25 cellular contexts compared by ENCODE assay signal in genomic region chr4:8612646-8613045, GRCh38. TPM values are rescaled to one million over a fixed set of nuclear protein-coding genes. Genes with fewer than 3 reads are reported as not detected.
"Had no signal": no experiment of that assay in that cellular context is flagged by ENCODE, and none has a peak within 500 bp of the region (broad histone marks: within the 10 kb centered on the region; RNA-seq: fewer than 3 reads in every experiment).

No MANE protein-coding gene starts in this region.

- H3K36me3 Mint-ChIP-seq: memory B cell; neural progenitor cell; stimulated activated memory B cell treated with anti-CD40 and anti-IgM and Interleukin-4, amounts not matched to agents 10 μg/mL and 1 μg/mL and 100 μg/mL, for 72 hours; type B pancreatic cell had no signal

- H3K9me3 Mint-ChIP-seq: effector memory CD8-positive, alpha-beta T cell; nephron; neural progenitor cell; type B pancreatic cell had no signal

- H3K4me1 ChIP-seq: neural progenitor cell, pancreas had no signal

- ATAC-seq: effector memory CD8-positive, alpha-beta T cell; pancreas; stimulated activated memory B cell treated with anti-CD40 and anti-IgM and Interleukin-4, amounts not matched to agents 10 μg/mL and 1 μg/mL and 100 μg/mL, for 72 hours; stimulated activated naive CD8-positive, alpha-beta T cell treated with anti-CD3 and anti-CD28 coated beads, Interleukin-15, Interleukin-2, amounts not matched to agents 100 U/mL and 50 U/mL, for 24 hours had no signal

- H3K9ac ChIP-seq: neural progenitor cell had no signal

- H3K4me1 Mint-ChIP-seq: neural progenitor cell; stimulated activated memory B cell treated with anti-CD40 and anti-IgM and Interleukin-4, amounts not matched to agents 10 μg/mL and 1 μg/mL and 100 μg/mL, for 72 hours had no signal

- DNase-seq: cortex of kidney; effector memory CD8-positive, alpha-beta T cell; erythroblast; esophagus squamous epithelium; foreskin melanocyte; left colon; nucleus accumbens; spleen; stimulated activated CD4-positive, alpha-beta T cell treated with anti-CD3 and anti-CD28 coated beads, Interleukin-4, amount 100 ng/mL, for 4 hours; stimulated activated naive CD8-positive, alpha-beta T cell treated with anti-CD3 and anti-CD28 coated beads, Interleukin-15, Interleukin-2, amounts not matched to agents 100 U/mL and 50 U/mL, for 24 hours; substantia nigra; testis; tibial artery had no signal

- H3K27me3 ChIP-seq: neural progenitor cell, pancreas, testis had no signal

- H3K4me3 Mint-ChIP-seq: effector memory CD8-positive, alpha-beta T cell; memory B cell; nephron; neural progenitor cell; stimulated activated memory B cell treated with anti-CD40 and anti-IgM and Interleukin-4, amounts not matched to agents 10 μg/mL and 1 μg/mL and 100 μg/mL, for 72 hours; type B pancreatic cell had no signal

- H3K4me3 ChIP-seq: esophagus squamous epithelium, lung, neural progenitor cell, pancreas, sigmoid colon, spleen, testis, tibial artery had no signal

- H3K9me3 ChIP-seq: esophagus squamous epithelium, pancreas, sigmoid colon, spleen, testis, tibial artery had no signal

- H3K4me2 ChIP-seq: neural progenitor cell had no signal

- H3K27ac ChIP-seq: esophagus squamous epithelium, neural progenitor cell, pancreas, sigmoid colon, spleen, testis, tibial artery had no signal

- H2AFZ ChIP-seq: neural progenitor cell had no signal

- H3K27ac Mint-ChIP-seq: effector memory CD8-positive, alpha-beta T cell; memory B cell; nephron; neural progenitor cell; stimulated activated memory B cell treated with anti-CD40 and anti-IgM and Interleukin-4, amounts not matched to agents 10 μg/mL and 1 μg/mL and 100 μg/mL, for 72 hours; type B pancreatic cell had no signal

- H3K36me3 ChIP-seq: esophagus squamous epithelium, neural progenitor cell, pancreas, sigmoid colon, spleen, tibial artery had no signal

RNA-seq across cellular contexts. Expression of gene CPZ, which starts 20.1 kb away (rescaled TPM):
- total RNA-seq: dermis microvascular lymphatic vessel endothelial cell, mononuclear cell had no signal

RNA-seq across cellular contexts. Expression of gene GPR78, which starts 32.5 kb away (rescaled TPM):
- total RNA-seq: dermis microvascular lymphatic vessel endothelial cell, kidney epithelial cell, liver, mononuclear cell, pancreas had no signal
- polyA plus RNA-seq: liver had no signal
